8 cellular contexts compared by ENCODE assay signal in genomic region chr19:40090256-40091204, GRCh38. TPM values are rescaled to one million over a fixed set of nuclear protein-coding genes. Genes with fewer than 3 reads are reported as not detected.
DNase-seq lines count a peak whose midpoint lies in the region; ATAC-seq lines count a peak whose summit lies in the region.

Gene ZNF780A (minus strand): TSS chr19:40090943. CDS start chr19:40084753, 6,190 bp downstream.

- H3K27me3 ChIP-seq in ACC112 (ENCODE audit: insufficient read depth, low read length) = peaks cover 5% of the 10 kb centered on the region; the same call in 1 of the 2 replicates

- peak within 1 kb of the TSS; percentile 95 for H3K4me3 ChIP-seq in ACC112 (ENCODE audit: low read depth, low read length)

- intact Hi-C loops in left colon (cut with DNase I, micrococcal nuclease) = no loop called here

- 0 out of 2 replicates have a peak, but pooled peaks cover 2% of the 10 kb centered on the region for H3K36me3 ChIP-seq in ACC112 (ENCODE audit: insufficient read depth, low read length)

- H2AFZ ChIP-seq in ACC112 (ENCODE audit: low read length, unreplicated experiment) = peak within 1 kb of the TSS; percentile 100

- peak; percentile 71 for DNase-seq in NCI-H526 treated with DMSO at 0.1 percent for 48 hours (lab: John Stamatoyannopoulos, UW)
- DNase-seq in activated CD4-positive, alpha-beta T cell treated with anti-CD3 and anti-CD28 coated beads, Interleukin-2, amount 50 U/mL, for 24 hours (ENCODE audit: low read depth in 1 of 2, low spot score in 1 of 2) = peak; percentile 56 to 77
- peak; percentile 45 for DNase-seq in dedifferentiated amniotic fluid mesenchymal stem cell (ENCODE audit: extremely low spot score)
- DNase-seq in left colon = peak; percentile 77 to 86
- peak; percentile 61 to 64 for DNase-seq in stimulated activated CD4-positive, alpha-beta T cell treated with anti-CD3 and anti-CD28 coated beads, Interleukin-1b, Interleukin-23, amount 100 ng/mL, for 4 hours (ENCODE audit: low read depth in 2 of 2)

- ATAC-seq in GM18907 (IDR thresholded peaks at IDR 0.05; ENCODE audit: unreplicated experiment) (peak; percentile 74), HG03378 (IDR thresholded peaks at IDR 0.05; ENCODE audit: unreplicated experiment) (peak; percentile 63), left colon (peak; percentile 96)

- H3K27ac ChIP-seq in ACC112 (ENCODE audit: low read depth, low read length) = peak within 1 kb of the TSS; percentile 61

- peaks cover 4% of the 10 kb centered on the region for H3K4me1 ChIP-seq in ACC112 (ENCODE audit: control insufficient read depth, insufficient read depth, low read length, unreplicated experiment)

- peaks cover 15% of the 10 kb centered on the region for H3K79me2 ChIP-seq in ACC112 (ENCODE audit: control insufficient read depth, insufficient read depth, low read length, unreplicated experiment)

RNA-seq across cellular contexts. Expression of gene ZNF780A, which starts in this region (rescaled TPM):
- total RNA-seq in left colon = 10 to 100 TPM; 11.7 to 12.8 TPM

Comparison
In these comparisons a context has a peak if more than half of its experiments do, and no peak if none do; other contexts are left out.
1. Peak in every context shown above with its lines: DNase-seq, ATAC-seq, H3K4me3 ChIP-seq and H3K27ac ChIP-seq.